8 cellular contexts compared by ENCODE assay signal in the genomic region with DNA sequence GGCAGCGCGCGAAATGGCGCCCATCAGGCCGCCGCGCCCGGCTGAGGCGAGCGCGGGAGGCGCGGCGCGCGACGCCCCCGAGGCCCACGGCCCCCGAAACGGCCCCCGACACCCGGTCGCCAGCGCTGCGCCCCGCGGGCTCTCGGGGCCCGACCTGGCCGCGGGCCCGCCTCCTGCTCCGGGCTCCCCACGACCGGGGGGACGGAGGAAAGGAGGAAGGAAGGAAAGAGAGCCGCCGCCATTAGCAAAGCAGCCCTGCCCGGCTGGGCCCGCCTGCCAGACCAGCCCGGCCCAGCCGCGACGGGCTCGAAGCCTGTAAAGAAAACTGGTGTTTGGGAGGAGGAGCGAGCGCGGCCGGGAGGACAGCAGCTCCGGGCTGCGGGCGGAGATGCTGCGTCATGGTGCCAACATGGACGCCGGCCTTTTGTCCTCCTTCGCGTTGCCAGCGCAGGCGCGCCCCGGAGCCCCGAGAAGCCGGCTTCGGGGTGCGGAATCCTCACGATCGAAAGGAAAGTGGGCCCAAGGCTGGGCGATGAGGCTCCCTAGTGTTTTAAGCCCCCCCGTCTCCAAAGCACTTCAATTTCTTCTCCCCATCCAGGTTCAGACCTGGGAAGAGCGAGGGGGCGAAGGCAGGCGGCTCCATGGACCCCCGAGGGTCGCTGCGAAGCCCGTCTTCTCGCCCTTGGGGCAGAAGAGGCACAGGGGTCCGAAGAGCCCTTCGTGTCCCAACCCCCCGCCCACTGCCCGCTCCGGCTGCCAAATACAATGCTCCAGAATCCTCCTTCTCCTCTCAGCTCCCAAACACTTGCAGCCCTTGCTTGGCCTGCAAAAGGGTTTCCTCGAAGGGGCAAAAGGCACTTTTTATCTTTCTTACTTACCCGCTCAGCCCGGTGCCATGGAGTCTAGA.
DNase-seq lines count a peak whose midpoint lies in the region; ATAC-seq and TF ChIP-seq lines count a peak whose summit lies in the region.

No MANE protein-coding gene starts in this region.

- no peak for TF ChIP-seq CTCF in choroid plexus epithelial cell (conservative IDR thresholded peaks at IDR 0.05; ENCODE audit: low read depth, low read length)

- H3K4me3 ChIP-seq in choroid plexus epithelial cell (ENCODE audit: low read depth, low read length), result peak overlapping the region; percentile 63

- DNase-seq in NCI-H1092 treated with DMSO at 0.1 percent for 48 hours (lab: John Stamatoyannopoulos, UW) (peak; percentile 26), NCI-H1092 (lab: John Stamatoyannopoulos, UW) (no peak), NCI-H128 (lab: John Stamatoyannopoulos, UW; ENCODE audit: unreplicated experiment) (peak; percentile 25), choroid plexus epithelial cell (ENCODE audit: low read depth) (peak; percentile 90), kidney glomerular epithelial cell (lab: John Stamatoyannopoulos, UW) (peak; percentile 18)
- DNase-seq in stimulated activated CD4-positive, alpha-beta T cell treated with anti-CD3 and anti-CD28 coated beads, Interleukin-12 subunit alpha, Interleukin-12 subunit beta, amount 100 ng/mL, for 4 hours, result peak; percentile 65

- ATAC-seq in activated CD4-positive, CD25-positive, alpha-beta regulatory T cell treated with anti-CD3 and anti-CD28 coated beads, Interleukin-2, amount 50 U/mL, for 24 hours, result peak; percentile 4 to 5
- ATAC-seq in GM21360 (IDR thresholded peaks at IDR 0.05; ENCODE audit: unreplicated experiment), result no peak
